ENCODE assay signal across 15 cellular contexts in genomic region chr16:53911506-53911905, GRCh38.
DNase-seq lines count a peak whose midpoint lies in the region; ATAC-seq and TF ChIP-seq lines count a peak whose summit lies in the region.
"Had no signal": no experiment of that assay in that cellular context is flagged by ENCODE, and none has a peak within 500 bp of the region (broad histone marks: within the 10 kb centered on the region; RNA-seq: fewer than 3 reads in every experiment).

No MANE protein-coding gene starts in this region.

- H3K36me3 ChIP-seq in brain microvascular endothelial cell (replicated peaks) (no peaks in the 10 kb centered on the region), mesendoderm (ENCODE audit: control insufficient read depth, insufficient read depth, low read length) (no peaks in the 10 kb centered on the region)
- H3K36me3 ChIP-seq: HAP-1, MG63 had no signal

- TF ChIP-seq CTCF in brain microvascular endothelial cell (IDR thresholded peaks at IDR 0.05; ENCODE audit: low read depth, low read length, missing control alignments), result peak; percentile 6

- no peak overlapping the region for H3K4ac ChIP-seq in mesendoderm (ENCODE audit: low read depth, low read length)

- no CpG with 5 or more reads among the region's 2 CpGs for WGBS in mesendoderm (ENCODE audit: extremely low coverage, insufficient coverage, low lambda C conversion rate)

- no peak overlapping the region for H2BK5ac ChIP-seq in mesendoderm (ENCODE audit: low read length)

- H4K8ac ChIP-seq in mesendoderm (ENCODE audit: low read depth, low read length), result no peak overlapping the region

- H3K27ac ChIP-seq in brain microvascular endothelial cell (no peak overlapping the region), mesendoderm (ENCODE audit: low read depth, low read length) (no peak overlapping the region)
- H3K27ac ChIP-seq: 22Rv1 had no signal

- H3K4me3 ChIP-seq in brain microvascular endothelial cell (ENCODE audit: low read depth, low read length) (no peak overlapping the region), mesendoderm (ENCODE audit: low read length) (no peak overlapping the region)
- H3K4me3 ChIP-seq: HAP-1, MG63, skin epidermis had no signal

- no peak overlapping the region for H3K18ac ChIP-seq in mesendoderm (ENCODE audit: low read length)

- H3K23ac ChIP-seq in mesendoderm (ENCODE audit: low read length), result no peak overlapping the region

- H3K4me2 ChIP-seq in mesendoderm (ENCODE audit: low read length), result no peak overlapping the region

- no peak overlapping the region for H2AK5ac ChIP-seq in mesendoderm (ENCODE audit: low read length)

- H3K56ac ChIP-seq in mesendoderm (ENCODE audit: low read length), result no peak overlapping the region

- ATAC-seq in HG02870 (IDR thresholded peaks at IDR 0.05; ENCODE audit: unreplicated experiment), result no peak
- ATAC-seq in GM18517 (IDR thresholded peaks at IDR 0.05; ENCODE audit: unreplicated experiment), result no peak
- no peak for ATAC-seq in GM21390 (IDR thresholded peaks at IDR 0.05; ENCODE audit: unreplicated experiment)
- ATAC-seq: esophagus mucosa, Panc1 had no signal

- H4K5ac ChIP-seq in mesendoderm (ENCODE audit: low read length), result no peak overlapping the region

- DNase-seq in NCI-H510A treated with DMSO at 0.1 percent for 48 hours (lab: John Stamatoyannopoulos, UW) (peak; percentile 26), NCI-H510A (lab: John Stamatoyannopoulos, UW) (no peak), LHCN-M2 (ENCODE audit: low read depth) (peak; percentile 21), brain microvascular endothelial cell (no peak), mesendoderm (peak; percentile 14)
- DNase-seq: MG63, substantia nigra had no signal

- peaks cover 2% of the 10 kb centered on the region for H3K4me1 ChIP-seq in mesendoderm (ENCODE audit: control insufficient read depth, low read depth, low read length)

- no peak overlapping the region for H2BK15ac ChIP-seq in mesendoderm (replicated peaks; ENCODE audit: low read depth)

- in situ Hi-C loops in brain microvascular endothelial cell (cut with HindIII; ENCODE audit: low pct_ligation_motif_present, low sequenced_read_pairs), result no loop called here

- no peak overlapping the region for H2BK120ac ChIP-seq in mesendoderm (ENCODE audit: low read depth, low read length)

- H3K27me3 ChIP-seq in brain microvascular endothelial cell (replicated peaks), result no peaks in the 10 kb centered on the region
- no peaks in the 10 kb centered on the region for H3K27me3 ChIP-seq in mesendoderm (ENCODE audit: insufficient read depth, low read length, poor library complexity)
- H3K27me3 ChIP-seq: MG63 had no signal

- H3K9ac ChIP-seq in mesendoderm (ENCODE audit: low read length), result no peak overlapping the region

- no peaks in the 10 kb centered on the region for H3K79me2 ChIP-seq in mesendoderm (ENCODE audit: control insufficient read depth, insufficient read depth, low read length)

- no peaks in the 10 kb centered on the region for H3K79me1 ChIP-seq in mesendoderm (ENCODE audit: low read length)

Comparison
In these comparisons a context has a peak if more than half of its experiments do, and no peak if none do; other contexts are left out.
1. DNase-seq: peak in NCI-H510A treated with DMSO at 0.1 percent for 48 hours (single experiment), LHCN-M2 (single experiment) and mesendoderm (single experiment); none in NCI-H510A (single experiment) and brain microvascular endothelial cell (single experiment).